ENCODE assay signal across 8 cellular contexts in the genomic region with DNA sequence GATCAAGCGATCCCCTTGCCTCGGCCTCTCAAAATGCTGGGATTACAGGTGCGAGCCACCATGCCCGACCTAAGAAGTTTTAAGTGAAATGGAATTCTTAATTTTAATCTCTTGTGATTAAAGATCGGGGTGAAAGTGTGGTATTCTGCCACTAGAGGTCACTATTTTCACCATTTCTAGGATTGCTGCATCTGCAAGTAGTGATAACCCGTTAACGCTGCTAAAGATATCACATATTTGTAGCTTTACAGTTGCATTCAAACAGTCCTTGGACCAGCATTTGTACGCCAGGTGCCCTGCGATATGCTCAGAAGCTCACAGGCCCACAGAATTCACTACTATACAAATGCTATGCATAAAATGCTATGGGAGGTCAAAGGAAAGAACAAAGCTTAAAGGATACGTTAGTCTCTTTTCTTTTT. TPM values are rescaled to one million over a fixed set of nuclear protein-coding genes. Genes with fewer than 3 reads are reported as not detected.
DNase-seq lines count a peak whose midpoint lies in the region; ATAC-seq and TF ChIP-seq lines count a peak whose summit lies in the region.

No MANE protein-coding gene starts in this region.

- no peaks in the 10 kb centered on the region for H3K9me3 Mint-ChIP-seq in activated CD8-positive, alpha-beta memory T cell treated with anti-CD3 and anti-CD28 coated beads, Interleukin-2, amount 10 ng/mL, durations not matched to agents 7 days and 5 days (ENCODE audit: low read depth)
- no peaks in the 10 kb centered on the region for H3K9me3 Mint-ChIP-seq in naive thymus-derived CD8-positive, alpha-beta T cell

- H3K36me3 Mint-ChIP-seq in activated CD8-positive, alpha-beta memory T cell treated with anti-CD3 and anti-CD28 coated beads, Interleukin-2, amount 10 ng/mL, durations not matched to agents 7 days and 5 days, result no peaks in the 10 kb centered on the region
- no peaks in the 10 kb centered on the region for H3K36me3 Mint-ChIP-seq in naive thymus-derived CD8-positive, alpha-beta T cell

- H3K36me3 ChIP-seq in Loucy (ENCODE audit: insufficient read depth, low read length), result no peaks in the 10 kb centered on the region

- H3K27me3 Mint-ChIP-seq in activated CD8-positive, alpha-beta memory T cell treated with anti-CD3 and anti-CD28 coated beads, Interleukin-2, amount 10 ng/mL, durations not matched to agents 7 days and 5 days, result peaks cover 2% of the 10 kb centered on the region
- H3K27me3 Mint-ChIP-seq in naive thymus-derived CD8-positive, alpha-beta T cell, result no peaks in the 10 kb centered on the region

- no peaks in the 10 kb centered on the region for H3K79me2 ChIP-seq in Loucy (ENCODE audit: insufficient read depth, low read length)

- H3K27me3 ChIP-seq in Loucy (ENCODE audit: insufficient read depth, low read length, poor library complexity, severe bottlenecking), result no peaks in the 10 kb centered on the region

- peak; percentile 71 for ATAC-seq in activated CD8-positive, alpha-beta memory T cell treated with anti-CD3 and anti-CD28 coated beads, Interleukin-2, amount 10 ng/mL, durations not matched to agents 7 days and 5 days
- ATAC-seq in naive thymus-derived CD8-positive, alpha-beta T cell, result peak; percentile 80 to 82
- no peak for ATAC-seq in GM18907 (IDR thresholded peaks at IDR 0.05; ENCODE audit: unreplicated experiment)
- no peak for ATAC-seq in HG03432 (IDR thresholded peaks at IDR 0.05; ENCODE audit: unreplicated experiment)

- H3K9me3 ChIP-seq in Loucy (ENCODE audit: insufficient read depth, low read depth, low read length), result no peaks in the 10 kb centered on the region

- H3K4me3 ChIP-seq in Loucy (ENCODE audit: low read length, poor library complexity, severe bottlenecking) (no peak overlapping the region), epithelial cell of esophagus (ENCODE audit: low read length) (no peak overlapping the region)

- H4K20me1 ChIP-seq in Loucy (ENCODE audit: insufficient read depth, low read length, poor library complexity, severe bottlenecking), result no peaks in the 10 kb centered on the region

- H3K9me2 ChIP-seq in Loucy (replicated peaks; ENCODE audit: low read depth, low read length), result no peaks in the 10 kb centered on the region

- no peak for DNase-seq in activated CD8-positive, alpha-beta memory T cell treated with anti-CD3 and anti-CD28 coated beads, Interleukin-2, amount 10 ng/mL, durations not matched to agents 7 days and 5 days
- DNase-seq in activated CD8-positive, alpha-beta memory T cell treated with anti-CD3 and anti-CD28 coated beads, Interleukin-2, amount 50 U/mL, for 48 hours, result no peak
- DNase-seq in SIG-M5 treated with dmso at 0.1 percent for 504 hours (lab: John Stamatoyannopoulos, UW; ENCODE audit: unreplicated experiment) (peak; percentile 72), epithelial cell of esophagus (ENCODE audit: low read depth) (peak; percentile 73)
- DNase-seq in naive thymus-derived CD8-positive, alpha-beta T cell, result peak in 5 of 10 donors; percentile 21 to 70 (median 69)

- no peak overlapping the region for H3K4me2 ChIP-seq in Loucy (ENCODE audit: low read depth, low read length, poor library complexity, severe bottlenecking)

- H3K4me3 Mint-ChIP-seq in activated CD8-positive, alpha-beta memory T cell treated with anti-CD3 and anti-CD28 coated beads, Interleukin-2, amount 10 ng/mL, durations not matched to agents 7 days and 5 days, result no peak overlapping the region
- no peak overlapping the region for H3K4me3 Mint-ChIP-seq in naive thymus-derived CD8-positive, alpha-beta T cell

- no peaks in the 10 kb centered on the region for H3F3A ChIP-seq in Loucy (ENCODE audit: low read depth)

- peaks cover 5% of the 10 kb centered on the region for H3K4me1 Mint-ChIP-seq in activated CD8-positive, alpha-beta memory T cell treated with anti-CD3 and anti-CD28 coated beads, Interleukin-2, amount 10 ng/mL, durations not matched to agents 7 days and 5 days
- peaks cover 2 to 5% (median 3%) of the 10 kb centered on the region in 4 donors for H3K4me1 Mint-ChIP-seq in naive thymus-derived CD8-positive, alpha-beta T cell

- H3K27ac Mint-ChIP-seq in activated CD8-positive, alpha-beta memory T cell treated with anti-CD3 and anti-CD28 coated beads, Interleukin-2, amount 10 ng/mL, durations not matched to agents 7 days and 5 days, result no peak overlapping the region
- peak overlapping the region in 1 of 10 donors; percentile 51 for H3K27ac Mint-ChIP-seq in naive thymus-derived CD8-positive, alpha-beta T cell

- H2AFZ ChIP-seq in Loucy (ENCODE audit: low read length), result no peak overlapping the region

- no peaks in the 10 kb centered on the region for H3K4me1 ChIP-seq in Loucy (ENCODE audit: insufficient read depth, low read length, poor library complexity, severe bottlenecking)

- no peak overlapping the region for H3K9ac ChIP-seq in Loucy (ENCODE audit: low read depth, low read length, poor library complexity, severe bottlenecking)

- CTCF ChIA-PET in activated CD8-positive, alpha-beta memory T cell treated with anti-CD3 and anti-CD28 coated beads, Interleukin-2, amount 10 ng/mL, durations not matched to agents 7 days and 5 days (lab: Charles Lee), result interaction anchor here (0.6 to 4.2 kb wide), 39 partner anchors 8 to 930 kb away, joined by 3 to 44 read pairs (median 4); partner anchors contain the start of genes ABCB9, HIP1R and OGFOD2

- TF ChIP-seq CTCF in Loucy (conservative IDR thresholded peaks at IDR 0.05; ENCODE audit: low read length) (peak; percentile 81), epithelial cell of esophagus (IDR thresholded peaks at IDR 0.05; ENCODE audit: insufficient read depth, low read depth, low read length, missing control alignments) (peak; percentile 63)

- POLR2A ChIA-PET in naive thymus-derived CD8-positive, alpha-beta T cell (lab: Charles Lee), result interaction anchor here (0.8 to 2.3 kb wide), 2 partner anchors 19 to 42 kb away, joined by 9 to 15 read pairs; partner anchors contain the start of genes CCDC62 and HIP1R

RNA-seq across cellular contexts. Expression of gene CCDC62, which starts 19.3 kb away (rescaled TPM):
- total RNA-seq in activated CD8-positive, alpha-beta memory T cell treated with anti-CD3 and anti-CD28 coated beads, Interleukin-2, amount 10 ng/mL, durations not matched to agents 7 days and 5 days, result under 1 TPM; 0.26 to 0.67 TPM
- total RNA-seq in naive thymus-derived CD8-positive, alpha-beta T cell, result 1 to 10 TPM; 2.0 TPM
- under 1 TPM; 0.25 to 0.44 (median 0.42) TPM for polyA plus RNA-seq in naive thymus-derived CD8-positive, alpha-beta T cell

RNA-seq across cellular contexts. Expression of gene DENR, which starts 41.1 kb away (rescaled TPM):
- total RNA-seq in activated CD8-positive, alpha-beta memory T cell treated with anti-CD3 and anti-CD28 coated beads, Interleukin-2, amount 10 ng/mL, durations not matched to agents 7 days and 5 days, result 10 to 100 TPM; 50.2 to 65.9 TPM
- 10 to 100 TPM; 51.6 to 52.6 TPM for total RNA-seq in naive thymus-derived CD8-positive, alpha-beta T cell
- polyA plus RNA-seq in naive thymus-derived CD8-positive, alpha-beta T cell, result 10 to 100 TPM; 68.0 to 79.9 (median 78.3) TPM

RNA-seq across cellular contexts. Expression of gene HIP1R, which starts 41.6 kb away (rescaled TPM):
- total RNA-seq in activated CD8-positive, alpha-beta memory T cell treated with anti-CD3 and anti-CD28 coated beads, Interleukin-2, amount 10 ng/mL, durations not matched to agents 7 days and 5 days, result 10 to 100 TPM; 31.9 to 34.7 TPM
- 100 to 1,000 TPM; 142 to 144 TPM for total RNA-seq in naive thymus-derived CD8-positive, alpha-beta T cell
- polyA plus RNA-seq in naive thymus-derived CD8-positive, alpha-beta T cell, result 10 to 100 TPM in 2 of 3 donors, 1 to 10 TPM in 1; 4.7 to 16.7 (median 12.9) TPM

Comparison
In these comparisons a context has a peak if more than half of its experiments do, and no peak if none do; other contexts are left out.
1. ATAC-seq: peak in activated CD8-positive, alpha-beta memory T cell treated with anti-CD3 and anti-CD28 coated beads, Interleukin-2, amount 10 ng/mL, durations not matched to agents 7 days and 5 days (single experiment) and naive thymus-derived CD8-positive, alpha-beta T cell (2 of 2); none in GM18907 (single experiment) and HG03432 (single experiment).
2. DNase-seq: peak in SIG-M5 treated with dmso at 0.1 percent for 504 hours (single experiment) and epithelial cell of esophagus (single experiment); none in activated CD8-positive, alpha-beta memory T cell treated with anti-CD3 and anti-CD28 coated beads, Interleukin-2, amount 10 ng/mL, durations not matched to agents 7 days and 5 days (single experiment) and activated CD8-positive, alpha-beta memory T cell treated with anti-CD3 and anti-CD28 coated beads, Interleukin-2, amount 50 U/mL, for 48 hours (single experiment).